Comparison of ENCODE assay signal across 1 cellular context in the genomic region with DNA sequence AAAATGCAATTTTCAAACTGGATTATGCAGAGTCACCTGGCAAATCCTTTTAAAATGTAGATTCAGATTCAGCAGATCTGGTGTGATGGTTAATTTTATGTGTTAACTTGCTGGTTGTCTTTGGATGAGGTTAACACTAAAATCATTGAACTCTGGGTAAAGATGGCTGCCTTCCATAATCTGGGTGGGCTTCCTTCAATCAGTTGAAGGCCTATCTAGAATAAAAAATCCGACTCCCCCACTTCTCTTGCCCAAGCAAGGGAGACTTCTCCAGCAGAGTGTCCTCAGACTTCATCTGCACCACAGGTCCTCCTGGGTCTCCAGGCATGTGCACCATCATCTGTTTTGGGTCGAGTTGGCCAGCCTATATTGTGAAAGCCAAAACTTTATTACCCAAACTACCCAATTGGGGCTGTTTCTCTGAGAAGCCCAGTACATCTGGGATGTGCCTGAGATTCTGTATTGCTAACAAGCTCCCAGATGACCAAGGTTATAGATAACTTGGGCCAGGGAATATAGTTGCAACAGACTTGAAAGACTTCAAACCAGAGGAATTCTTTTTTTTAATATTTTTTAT.
TF ChIP-seq lines count a peak whose summit lies in the region.

No MANE protein-coding gene starts in this region.

TF ChIP-seq in endothelial cell of umbilical vein, 7 proteins besides CTCF, POLR2A, EP300 and RAD21 (continued from another document):
- TF ChIP-seq MAX (IDR thresholded peaks at IDR 0.05; ENCODE audit: insufficient read depth, insufficient read length) (no peak), POLR2AphosphoS5 (IDR thresholded peaks at IDR 0.05; ENCODE audit: insufficient read depth, low read depth, low read length) (no peak), MYC (IDR thresholded peaks at IDR 0.05; ENCODE audit: low read depth, low read length) (no peak), GATA2 (IDR thresholded peaks at IDR 0.05; ENCODE audit: insufficient read depth, insufficient read length, low read depth, low read length) (no peak)
